Comparison of ENCODE assay signal across 2 cellular contexts in genomic region chr1:21924503-21925005, GRCh38.
TF ChIP-seq lines count a peak whose summit lies in the region.

No MANE protein-coding gene starts in this region.

TF ChIP-seq in GM12878, 131 proteins besides CTCF, POLR2A, EP300 and RAD21:
- TF ChIP-seq WRNIP1 (IDR thresholded peaks at IDR 0.05; ENCODE audit: borderline replicate concordance, low read depth, low read length): no peak
- peak; percentile 44; the same call in 1 of the 2 replicates for TF ChIP-seq SPI1 (IDR thresholded peaks at IDR 0.05; ENCODE audit: borderline replicate concordance, insufficient read depth, low read depth, low read length)
- TF ChIP-seq BCL11A (IDR thresholded peaks at IDR 0.05; ENCODE audit: low read depth, low read length): no peak
- TF ChIP-seq HCFC1 (IDR thresholded peaks at IDR 0.05; ENCODE audit: low read length): no peak

TF ChIP-seq in HepG2, 621 proteins besides CTCF, POLR2A, EP300 and RAD21:
- TF ChIP-seq SMYD3 (CRISPR knock-in tag; IDR thresholded peaks at IDR 0.05) (no peak), ZNF629 (CRISPR knock-in tag; conservative IDR thresholded peaks at IDR 0.05) (peak; percentile 65), SOX5 (CRISPR knock-in tag; IDR thresholded peaks at IDR 0.05; ENCODE audit: borderline replicate concordance) (peak; percentile 51), GABPB1 (CRISPR knock-in tag; IDR thresholded peaks at IDR 0.05) (no peak)
